In the genomic region with DNA sequence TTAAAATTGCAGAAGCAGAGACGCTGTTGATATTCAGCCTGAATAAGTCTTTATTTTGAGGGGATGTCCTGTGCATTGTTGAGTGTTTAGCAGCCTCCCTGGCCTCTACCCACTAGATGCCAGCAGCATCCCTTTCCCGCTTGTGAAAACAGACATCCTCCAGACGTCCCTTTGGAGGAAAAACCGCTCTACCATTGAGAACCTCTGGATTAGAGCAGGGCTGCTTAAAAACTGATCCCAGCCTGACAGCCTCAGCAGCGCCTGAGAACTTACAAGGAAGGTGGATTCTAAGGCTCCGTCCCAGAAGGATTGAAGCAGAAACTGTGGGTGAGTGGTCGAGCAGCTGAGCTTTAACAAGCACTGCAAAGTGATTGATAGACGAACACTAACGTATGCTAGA, we compare ENCODE assay signal across 19 cellular contexts.
"Had no signal": no experiment of that assay in that cellular context is flagged by ENCODE, and none has a peak within 500 bp of the region (broad histone marks: within the 10 kb centered on the region; RNA-seq: fewer than 3 reads in every experiment).

No MANE protein-coding gene starts in this region.

- H3K4me1 ChIP-seq: SJSA1 had no signal

- DNase-seq: KBM-7, MV-4-11, NCI-H1048, NCI-H1105, NCI-H1417, NCI-H1436 treated with DMSO at 0.1 percent for 48 hours, NCI-H1694, NCI-H187 treated with DMSO at 0.1 percent for 48 hours, NCI-H2029 treated with DMSO at 0.1 percent for 48 hours, NCI-H2171 treated with DMSO at 0.1 percent for 48 hours, NCI-H345, NCI-H446 treated with DMSO at 0.1 percent for 48 hours, NCI-H510A treated with DMSO at 0.1 percent for 48 hours, NCI-H526, Right ventricle myocardium superior, RPMI8226, SIG-M5 had no signal

- H3K27ac ChIP-seq: SJSA1, SK-N-MC had no signal

- H3K9me3 ChIP-seq: SJSA1 had no signal

- H3K4me3 ChIP-seq: SJSA1, SK-N-MC had no signal

- H3K27me3 ChIP-seq: SJSA1 had no signal

- H3K36me3 ChIP-seq: SJSA1 had no signal
